Comparison of ENCODE assay signal across 17 cellular contexts in genomic region chr20:49831770-49832631, GRCh38. TPM values are rescaled to one million over a fixed set of nuclear protein-coding genes. Genes with fewer than 3 reads are reported as not detected.
DNase-seq lines count a peak whose midpoint lies in the region; ATAC-seq and TF ChIP-seq lines count a peak whose summit lies in the region.
"Had no signal": no experiment of that assay in that cellular context is flagged by ENCODE, and none has a peak within 500 bp of the region (broad histone marks: within the 10 kb centered on the region; RNA-seq: fewer than 3 reads in every experiment).

No MANE protein-coding gene starts in this region.

- H3K4me1 ChIP-seq in mammary epithelial cell (ENCODE audit: insufficient read depth, low read length): peaks cover 14% of the 10 kb centered on the region
- peaks cover 0 to 7% (median 2%) of the 10 kb centered on the region in 4 donors for H3K4me1 ChIP-seq in transverse colon
- H3K4me1 ChIP-seq in tibial artery: no peaks in the 10 kb centered on the region
- H3K4me1 ChIP-seq: body of pancreas had no signal

- H3K4me3 ChIP-seq in mammary epithelial cell (replicated peaks in 1 of 3; ENCODE audit: insufficient read depth in 1 of 3, low read depth in 2 of 3, low read length in 3 of 3): no peak overlapping the region
- H3K4me3 ChIP-seq in transverse colon: no peak overlapping the region
- no peak overlapping the region for H3K4me3 ChIP-seq in tibial artery
- H3K4me3 ChIP-seq: body of pancreas, thoracic aorta had no signal

- peak overlapping the region; percentile 59 for H3K27ac Mint-ChIP-seq in MCF 10A (ENCODE audit: low read depth, unreplicated experiment)
- peak overlapping the region; percentile 65 for H3K27ac Mint-ChIP-seq in chondrocyte (ENCODE audit: unreplicated experiment)
- H3K27ac Mint-ChIP-seq in memory B cell: peak overlapping the region; percentile 88

- POLR2A ChIA-PET in MCF 10A (lab: Yijun Ruan, JAX): interaction anchor here (0.6 to 2.8 kb wide), 7 partner anchors 10 to 582 kb away, joined by 3 to 9 read pairs (median 3); partner anchors contain the start of gene SLC9A8

- H3K79me2 ChIP-seq in mammary epithelial cell (ENCODE audit: insufficient read depth, low read length): no peaks in the 10 kb centered on the region

- no TSS peak for BruUV-seq in MCF 10A (replicated peaks; lab: Mats Ljungman, UMichigan)
- no TSS peak for BruUV-seq in mammary epithelial cell (replicated peaks; lab: Mats Ljungman, UMichigan)

- H3K9ac ChIP-seq in mammary epithelial cell (ENCODE audit: insufficient read depth, low read length): no peak overlapping the region

- H3K27ac ChIP-seq in mammary epithelial cell (ENCODE audit: insufficient read depth, low read depth, low read length): no peak overlapping the region
- H3K27ac ChIP-seq in transverse colon: peak overlapping the region in 3 of 4 donors; percentile 8 to 61 (median 55)
- H3K27ac ChIP-seq in tibial artery: peak overlapping the region in 1 of 2 donors; percentile 11
- H3K27ac ChIP-seq: thoracic aorta had no signal

- H3K4me1 Mint-ChIP-seq in MCF 10A (ENCODE audit: insufficient read depth, unreplicated experiment) (peaks cover 14% of the 10 kb centered on the region), chondrocyte (ENCODE audit: low read depth) (peaks cover 23% of the 10 kb centered on the region), memory B cell (peaks cover 15% of the 10 kb centered on the region)
- H3K4me1 Mint-ChIP-seq: endodermal cell had no signal

- dilution Hi-C loops in mammary epithelial cell (cut with HindIII; ENCODE audit: low sequenced_read_pairs): loop anchor here (5.0 kb wide), 2 partner anchors 35 to 210 kb away; no protein-coding TSS in a partner anchor

- H3K9me3 Mint-ChIP-seq in MCF 10A (ENCODE audit: unreplicated experiment) (no peaks in the 10 kb centered on the region), chondrocyte (ENCODE audit: low read depth) (peaks cover 5% of the 10 kb centered on the region), memory B cell (peaks cover 2% of the 10 kb centered on the region)
- H3K9me3 Mint-ChIP-seq: activated T-helper 2 cell treated with anti-CD3 and anti-CD28 coated beads, Interferon-gamma antibody, Interleukin-2, Interleukin-4, amounts not matched to agents 10 μg/mL and 5 μg/mL and 100 μg/mL, durations not matched to agents 14 hours and 24 hours and 36 hours; endodermal cell; naive thymus-derived CD8-positive, alpha-beta T cell had no signal

- TF ChIP-seq CTCF in MCF 10A (IDR thresholded peaks at IDR 0.05; ENCODE audit: unreplicated experiment): no peak
- TF ChIP-seq CTCF in mammary epithelial cell (conservative IDR thresholded peaks at IDR 0.05 in 1 of 2, IDR thresholded peaks at IDR 0.05 in 1 of 2; ENCODE audit: extremely low read depth in 1 of 2, insufficient read depth in 1 of 2, low read depth in 1 of 2, low read length in 2 of 2): no peak
- no peak for TF ChIP-seq CTCF in chondrocyte (IDR thresholded peaks at IDR 0.05)
- TF ChIP-seq CTCF in transverse colon (IDR thresholded peaks at IDR 0.05): no peak
- TF ChIP-seq CTCF in tibial artery (IDR thresholded peaks at IDR 0.05): no peak

- CTCF ChIA-PET in MCF 10A (lab: Yijun Ruan, JAX): interaction anchor here (0.7 to 7.2 kb wide), 4 partner anchors 16 to 151 kb away, joined by 3 to 63 read pairs (median 4); no protein-coding TSS in a partner anchor
- CTCF ChIA-PET in mammary epithelial cell (lab: Charles Lee; ENCODE audit: low non-redundant PET): no interaction called here

- H3K27me3 Mint-ChIP-seq in MCF 10A (ENCODE audit: insufficient read depth, unreplicated experiment) (no peaks in the 10 kb centered on the region), chondrocyte (ENCODE audit: low read depth) (no peaks in the 10 kb centered on the region), memory B cell (no peaks in the 10 kb centered on the region)
- H3K27me3 Mint-ChIP-seq: naive thymus-derived CD8-positive, alpha-beta T cell had no signal

- DNase-seq in MCF 10A (ENCODE audit: unreplicated experiment) (no peak), mammary epithelial cell (no peak), chondrocyte (ENCODE audit: low spot score) (no peak), memory B cell (ENCODE audit: low spot score in 2 of 2) (no peak), transverse colon (no peak), tibial artery (no peak), RPMI8226 (no peak)
- DNase-seq: body of pancreas; DMS153; endodermal cell; naive thymus-derived CD8-positive, alpha-beta T cell; NCI-H1092; NCI-H2227 treated with DMSO at 0.1 percent for 48 hours; SW 1271 had no signal

- H3K4me3 Mint-ChIP-seq in MCF 10A (ENCODE audit: unreplicated experiment) (no peak overlapping the region), chondrocyte (ENCODE audit: unreplicated experiment) (no peak overlapping the region), memory B cell (no peak overlapping the region)
- H3K4me3 Mint-ChIP-seq: endodermal cell; naive thymus-derived CD8-positive, alpha-beta T cell had no signal

- intact Hi-C loops in MCF 10A (cut with micrococcal nuclease) (no loop called here), mammary epithelial cell (cut with micrococcal nuclease) (no loop called here), transverse colon (cut with DNase I; ENCODE audit: low total_unique reads) (no loop called here), tibial artery (cut with DNase I; ENCODE audit: low total_unique reads) (no loop called here)

- H3K36me3 Mint-ChIP-seq in MCF 10A (ENCODE audit: insufficient read depth, unreplicated experiment) (peaks cover 31% of the 10 kb centered on the region), chondrocyte (ENCODE audit: low read depth) (peaks cover 18% of the 10 kb centered on the region), memory B cell (peaks cover 23% of the 10 kb centered on the region)

- in situ Hi-C loops in mammary epithelial cell (cut with MboI; ENCODE audit: low sequenced_read_pairs in 2 of 2): no loop called here
- in situ Hi-C loops in transverse colon (cut with MboI; ENCODE audit: low pct_ligation_motif_present in 1 of 4, low pct_unique_long_range_greater_than_20kb in 1 of 4, low sequenced_read_pairs in 3 of 4): loop anchor here in 1 of 4 donors (25.0 kb wide), 1 partner anchor 220 kb away; no protein-coding TSS in a partner anchor

- no peak for ATAC-seq in memory B cell (ENCODE audit: low read depth)
- ATAC-seq in HG03280 (IDR thresholded peaks at IDR 0.05; ENCODE audit: unreplicated experiment): no peak
- ATAC-seq: body of pancreas; naive thymus-derived CD8-positive, alpha-beta T cell had no signal

- H2AFZ ChIP-seq in mammary epithelial cell (ENCODE audit: low read depth, low read length): no peak overlapping the region

- no peaks in the 10 kb centered on the region for H4K20me1 ChIP-seq in mammary epithelial cell (ENCODE audit: insufficient read depth, low read length)

- H3K9me3 ChIP-seq in mammary epithelial cell (replicated peaks; ENCODE audit: insufficient read depth, low read length) (no peaks in the 10 kb centered on the region), transverse colon (no peaks in the 10 kb centered on the region), tibial artery (no peaks in the 10 kb centered on the region)
- H3K9me3 ChIP-seq: body of pancreas, thoracic aorta had no signal

- 91% methylated on average over 12 of the region's 12 CpGs for WGBS in mammary epithelial cell (ENCODE audit: low coverage, missing lambda C conversion rate)
- 93% methylated on average over 12 of the region's 12 CpGs; no CpG with 5 or more reads in 1 of the 2 donors for WGBS in transverse colon (ENCODE audit: low coverage in 1 of 2), 2 donors

- H3K4me2 ChIP-seq in mammary epithelial cell (ENCODE audit: insufficient read depth, low read depth, low read length): no peak overlapping the region

- H3K36me3 ChIP-seq in mammary epithelial cell (ENCODE audit: insufficient read depth, low read length): no peaks in the 10 kb centered on the region
- peaks cover 0 to 21% (median 3%) of the 10 kb centered on the region in 4 donors for H3K36me3 ChIP-seq in transverse colon
- peaks cover 14 to 46% (median 22%) of the 10 kb centered on the region in 3 donors for H3K36me3 ChIP-seq in tibial artery

- H3K27me3 ChIP-seq in mammary epithelial cell (ENCODE audit: insufficient read depth, low read length) (no peaks in the 10 kb centered on the region), transverse colon (no peaks in the 10 kb centered on the region), tibial artery (no peaks in the 10 kb centered on the region)
- H3K27me3 ChIP-seq: body of pancreas had no signal

- no peak for TF ChIP-seq POLR2A in transverse colon (IDR thresholded peaks at IDR 0.05)

- TF ChIP-seq EP300 in transverse colon (IDR thresholded peaks at IDR 0.05; ENCODE audit: low read depth): no peak

RNA-seq across cellular contexts. Expression of gene SLC9A8, which starts 19.4 kb away (rescaled TPM):
- total RNA-seq in MCF 10A (2022) (14.6 and 16.5 TPM in 2 replicates), mammary epithelial cell (1 to 10 TPM; 6.8 to 7.7 TPM), chondrocyte (5.2 to 7.6 TPM (median 6.2 TPM) in 3 replicates), transverse colon (10 to 100 TPM in 3 of 4 donors, 1 to 10 TPM in 1; 9.0 to 31.0 (median 16.6) TPM)
- polyA plus RNA-seq in mammary epithelial cell: 1.6 TPM
- 2.8 TPM for polyA minus RNA-seq in mammary epithelial cell
